9 cellular contexts compared by ENCODE assay signal in genomic region chr6:158718431-158719126, GRCh38.
DNase-seq lines count a peak whose midpoint lies in the region; ATAC-seq and TF ChIP-seq lines count a peak whose summit lies in the region.
"Had no signal": no experiment of that assay in that cellular context is flagged by ENCODE, and none has a peak within 500 bp of the region (broad histone marks: within the 10 kb centered on the region; RNA-seq: fewer than 3 reads in every experiment).

No MANE protein-coding gene starts in this region.

- H3K4me3 Mint-ChIP-seq in activated naive CD8-positive, alpha-beta T cell treated with anti-CD3 and anti-CD28 coated beads, Interleukin-2, amount 10 ng/mL, durations not matched to agents 7 days and 5 days = peak overlapping the region; percentile 28
- H3K4me3 Mint-ChIP-seq in activated naive CD8-positive, alpha-beta T cell treated with anti-CD3 and anti-CD28 coated beads, Interleukin-2, amount 50 U/mL, for 24 hours = no peak overlapping the region
- peak overlapping the region; percentile 58 for H3K4me3 Mint-ChIP-seq in stimulated activated effector memory CD8-positive, alpha-beta T cell treated with anti-CD3 and anti-CD28 coated beads, Interleukin-12 subunit alpha, Interleukin-12 subunit beta, amount 100 ng/mL, for 72 hours
- H3K4me3 Mint-ChIP-seq: activated naive CD4-positive, alpha-beta T cell treated with anti-CD3 and anti-CD28 coated beads, Interleukin-2, amount 50 U/mL, for 24 hours had no signal

- no peak for ATAC-seq in activated naive CD8-positive, alpha-beta T cell treated with anti-CD3 and anti-CD28 coated beads, Interleukin-2, amount 10 ng/mL, durations not matched to agents 7 days and 5 days (ENCODE audit: low read depth)
- ATAC-seq in activated naive CD8-positive, alpha-beta T cell treated with anti-CD3 and anti-CD28 coated beads, Interleukin-2, amount 50 U/mL, for 24 hours = no peak
- ATAC-seq in stimulated activated effector memory CD8-positive, alpha-beta T cell treated with anti-CD3 and anti-CD28 coated beads, Interleukin-12 subunit alpha, Interleukin-12 subunit beta, amount 100 ng/mL, for 72 hours = no peak
- ATAC-seq in HG02678 (IDR thresholded peaks at IDR 0.05; ENCODE audit: unreplicated experiment) = no peak

- H3K27me3 Mint-ChIP-seq in activated naive CD8-positive, alpha-beta T cell treated with anti-CD3 and anti-CD28 coated beads, Interleukin-2, amount 10 ng/mL, durations not matched to agents 7 days and 5 days = no peaks in the 10 kb centered on the region
- no peaks in the 10 kb centered on the region for H3K27me3 Mint-ChIP-seq in activated naive CD8-positive, alpha-beta T cell treated with anti-CD3 and anti-CD28 coated beads, Interleukin-2, amount 50 U/mL, for 24 hours
- H3K27me3 Mint-ChIP-seq: activated naive CD4-positive, alpha-beta T cell treated with anti-CD3 and anti-CD28 coated beads, Interleukin-2, amount 50 U/mL, for 24 hours had no signal

- peaks cover 45% of the 10 kb centered on the region for H3K36me3 Mint-ChIP-seq in activated naive CD8-positive, alpha-beta T cell treated with anti-CD3 and anti-CD28 coated beads, Interleukin-2, amount 10 ng/mL, durations not matched to agents 7 days and 5 days
- H3K36me3 Mint-ChIP-seq in activated naive CD8-positive, alpha-beta T cell treated with anti-CD3 and anti-CD28 coated beads, Interleukin-2, amount 50 U/mL, for 24 hours (ENCODE audit: low read depth) = peaks cover 74% of the 10 kb centered on the region
- H3K36me3 Mint-ChIP-seq in stimulated activated effector memory CD8-positive, alpha-beta T cell treated with anti-CD3 and anti-CD28 coated beads, Interleukin-12 subunit alpha, Interleukin-12 subunit beta, amount 100 ng/mL, for 72 hours = peaks cover 100% of the 10 kb centered on the region

- no peaks in the 10 kb centered on the region for H3K9me3 ChIP-seq in left ventricle myocardium inferior (replicated peaks)

- H3K27ac ChIP-seq in left ventricle myocardium inferior (replicated peaks) = peak overlapping the region; percentile 8

- H3K4me1 ChIP-seq in left ventricle myocardium inferior = peaks cover 19% of the 10 kb centered on the region

- POLR2A ChIA-PET in activated naive CD8-positive, alpha-beta T cell treated with anti-CD3 and anti-CD28 coated beads, Interleukin-2, amount 10 ng/mL, durations not matched to agents 7 days and 5 days (lab: Charles Lee) = interaction anchor here (1.1 kb wide), 1 partner anchor 71 kb away, joined by 3 read pairs; no protein-coding TSS in a partner anchor

- no peaks in the 10 kb centered on the region for H3K36me3 ChIP-seq in left ventricle myocardium inferior

- H3K4me1 Mint-ChIP-seq in activated naive CD8-positive, alpha-beta T cell treated with anti-CD3 and anti-CD28 coated beads, Interleukin-2, amount 10 ng/mL, durations not matched to agents 7 days and 5 days = peaks cover 53% of the 10 kb centered on the region
- H3K4me1 Mint-ChIP-seq in activated naive CD8-positive, alpha-beta T cell treated with anti-CD3 and anti-CD28 coated beads, Interleukin-2, amount 50 U/mL, for 24 hours = peaks cover 68% of the 10 kb centered on the region
- H3K4me1 Mint-ChIP-seq in stimulated activated effector memory CD8-positive, alpha-beta T cell treated with anti-CD3 and anti-CD28 coated beads, Interleukin-12 subunit alpha, Interleukin-12 subunit beta, amount 100 ng/mL, for 72 hours = peaks cover 71% of the 10 kb centered on the region

- H3K9me3 Mint-ChIP-seq in activated naive CD8-positive, alpha-beta T cell treated with anti-CD3 and anti-CD28 coated beads, Interleukin-2, amount 10 ng/mL, durations not matched to agents 7 days and 5 days = no peaks in the 10 kb centered on the region
- no peaks in the 10 kb centered on the region for H3K9me3 Mint-ChIP-seq in activated naive CD8-positive, alpha-beta T cell treated with anti-CD3 and anti-CD28 coated beads, Interleukin-2, amount 50 U/mL, for 24 hours
- no peaks in the 10 kb centered on the region for H3K9me3 Mint-ChIP-seq in stimulated activated effector memory CD8-positive, alpha-beta T cell treated with anti-CD3 and anti-CD28 coated beads, Interleukin-12 subunit alpha, Interleukin-12 subunit beta, amount 100 ng/mL, for 72 hours
- H3K9me3 Mint-ChIP-seq: activated naive CD4-positive, alpha-beta T cell treated with anti-CD3 and anti-CD28 coated beads, Interleukin-2, amount 50 U/mL, for 24 hours had no signal

- H3K27ac Mint-ChIP-seq in activated naive CD8-positive, alpha-beta T cell treated with anti-CD3 and anti-CD28 coated beads, Interleukin-2, amount 10 ng/mL, durations not matched to agents 7 days and 5 days = no peak overlapping the region
- no peak overlapping the region for H3K27ac Mint-ChIP-seq in activated naive CD8-positive, alpha-beta T cell treated with anti-CD3 and anti-CD28 coated beads, Interleukin-2, amount 50 U/mL, for 24 hours
- H3K27ac Mint-ChIP-seq in stimulated activated effector memory CD8-positive, alpha-beta T cell treated with anti-CD3 and anti-CD28 coated beads, Interleukin-12 subunit alpha, Interleukin-12 subunit beta, amount 100 ng/mL, for 72 hours = peak overlapping the region; percentile 84

- H3K4me3 ChIP-seq in left ventricle myocardium inferior = no peak overlapping the region

- intact Hi-C loops in left ventricle myocardium inferior (cut with micrococcal nuclease) = no loop called here

- peak; percentile 65 for TF ChIP-seq CTCF in left ventricle myocardium inferior (IDR thresholded peaks at IDR 0.05; ENCODE audit: borderline replicate concordance)

- DNase-seq in activated naive CD8-positive, alpha-beta T cell treated with anti-CD3 and anti-CD28 coated beads, Interleukin-2, amount 10 ng/mL, durations not matched to agents 7 days and 5 days = no peak
- no peak for DNase-seq in activated naive CD8-positive, alpha-beta T cell treated with anti-CD3 and anti-CD28 coated beads, Interleukin-2, amount 50 U/mL, for 24 hours
- peak; percentile 41 for DNase-seq in SKM-1 treated with dmso at 0.1 percent for 144 hours (lab: John Stamatoyannopoulos, UW; ENCODE audit: unreplicated experiment)
- DNase-seq in left ventricle myocardium inferior = no peak
- DNase-seq in stimulated activated effector memory CD8-positive, alpha-beta T cell treated with anti-CD3 and anti-CD28 coated beads, Interleukin-12 subunit alpha, Interleukin-12 subunit beta, amount 100 ng/mL, for 72 hours (ENCODE audit: low spot score in 2 of 2) = no peak
- DNase-seq in stimulated activated CD4-positive, alpha-beta T cell treated with anti-CD3 and anti-CD28 coated beads, Interleukin-1b, Interleukin-23, amount 100 ng/mL, for 48 hours = no peak
- DNase-seq in occipital lobe (lab: John Stamatoyannopoulos, UW) = no peak

- H3K27me3 ChIP-seq in left ventricle myocardium inferior (ENCODE audit: low read depth) = no peaks in the 10 kb centered on the region
